In the genomic region with DNA sequence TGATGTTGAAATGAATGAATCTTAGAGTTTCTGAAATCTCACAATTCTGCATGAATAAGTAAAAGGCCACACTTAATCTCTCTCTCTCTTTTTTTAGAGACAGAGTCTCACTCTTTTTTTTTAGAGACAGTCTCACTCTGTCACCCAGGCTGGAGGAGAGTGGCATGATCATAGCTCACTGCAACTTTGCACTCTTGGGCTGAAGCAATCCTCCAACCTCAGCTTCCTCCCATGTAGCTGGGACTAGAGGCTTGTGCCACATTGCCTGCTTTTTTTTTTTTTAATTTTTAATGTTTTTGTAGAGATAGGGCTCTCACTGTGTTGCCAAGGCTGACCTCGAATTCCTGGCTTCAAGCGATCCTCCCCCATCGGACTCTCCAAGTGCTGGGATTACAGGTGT, we compare ENCODE assay signal across 23 cellular contexts.
DNase-seq lines count a peak whose midpoint lies in the region; ATAC-seq and TF ChIP-seq lines count a peak whose summit lies in the region.
"Had no signal": no experiment of that assay in that cellular context is flagged by ENCODE, and none has a peak within 500 bp of the region (broad histone marks: within the 10 kb centered on the region; RNA-seq: fewer than 3 reads in every experiment).

No MANE protein-coding gene starts in this region.

- H3K9me3 ChIP-seq in left lung (no peaks in the 10 kb centered on the region), suprapubic skin (no peaks in the 10 kb centered on the region)
- H3K9me3 ChIP-seq: SK-N-SH had no signal

- no peak overlapping the region for H3K4me3 ChIP-seq in HL-60 (replicated peaks; ENCODE audit: insufficient read depth, low read length)
- no peak overlapping the region for H3K4me3 ChIP-seq in left lung
- H3K4me3 ChIP-seq in H7 (ENCODE audit: insufficient read depth, low read depth, low read length) = no peak overlapping the region
- no peak overlapping the region for H3K4me3 ChIP-seq in suprapubic skin

- TF ChIP-seq CTCF in HL-60 (IDR thresholded peaks at IDR 0.05; ENCODE audit: insufficient read depth, low read length) = no peak
- no peak for TF ChIP-seq CTCF in left lung (IDR thresholded peaks at IDR 0.05)
- no peak for TF ChIP-seq CTCF in suprapubic skin (IDR thresholded peaks at IDR 0.05)

- H3K27ac ChIP-seq in HL-60 (replicated peaks) (peak overlapping the region; percentile 44), left lung (no peak overlapping the region), suprapubic skin (no peak overlapping the region)
- H3K27ac ChIP-seq: C4-2B, KMS-11, RWPE1 had no signal

- WGBS in suprapubic skin = 81% methylated on average over 3 of the region's 3 CpGs

- H3K4me1 ChIP-seq in left lung (peaks cover 9 to 15% of the 10 kb centered on the region in 2 donors), suprapubic skin (peaks cover 5% of the 10 kb centered on the region)

- intact Hi-C loops in left lung (cut with DNase I) = no loop called here

- no peak for TF ChIP-seq EP300 in suprapubic skin (IDR thresholded peaks at IDR 0.05)

- no peaks in the 10 kb centered on the region for H3K27me3 ChIP-seq in HL-60 (ENCODE audit: insufficient read depth, poor library complexity, severe bottlenecking)
- no peaks in the 10 kb centered on the region for H3K27me3 ChIP-seq in left lung
- no peaks in the 10 kb centered on the region for H3K27me3 ChIP-seq in H7 (ENCODE audit: control insufficient read depth, insufficient read depth, low read length)
- no peaks in the 10 kb centered on the region for H3K27me3 ChIP-seq in suprapubic skin

- DNase-seq in HL-60 (ENCODE audit: low read depth in 1 of 2, low spot score in 1 of 2) (peak; percentile 49 to 89), NOMO-1 treated with dmso at 0.1 percent for 144 hours (lab: John Stamatoyannopoulos, UW; ENCODE audit: unreplicated experiment) (peak; percentile 35), left lung (no peak), H7 (no peak), suprapubic skin (ENCODE audit: low spot score in 2 of 2) (no peak), COLO668 (lab: John Stamatoyannopoulos, UW; ENCODE audit: unreplicated experiment) (no peak), AG08396 (ENCODE audit: low spot score) (no peak)
- DNase-seq: ACHN, AML-193, EL, IMR-90, NCI-H1417, NCI-H1694 treated with DMSO at 0.1 percent for 48 hours, NCI-H2081 treated with DMSO at 0.1 percent for 48 hours, NCI-H2171 treated with DMSO at 0.1 percent for 48 hours, NCI-H446, NCI-H526, SIG-M5, SK-N-SH, T-helper 1 cell had no signal

- ATAC-seq in left lung = peak; percentile 46

- H3K36me3 ChIP-seq in left lung (no peaks in the 10 kb centered on the region), H7 (replicated peaks; ENCODE audit: control insufficient read depth, insufficient read depth, low read length) (no peaks in the 10 kb centered on the region), suprapubic skin (no peaks in the 10 kb centered on the region)

- TF ChIP-seq POLR2A in suprapubic skin (IDR thresholded peaks at IDR 0.05) = no peak

Comparison
In these comparisons a context has a peak if more than half of its experiments do, and no peak if none do; other contexts are left out.
1. DNase-seq: peak in HL-60 (2 of 2) and NOMO-1 treated with dmso at 0.1 percent for 144 hours (single experiment); none in left lung (0 of 2), H7 (single experiment), suprapubic skin (0 of 2), COLO668 (single experiment) and AG08396 (single experiment).